ENCODE assay signal across 17 cellular contexts in genomic region chr13:111668451-111668850, GRCh38.
DNase-seq lines count a peak whose midpoint lies in the region; ATAC-seq, FAIRE-seq and TF ChIP-seq lines count a peak whose summit lies in the region.
"Had no signal": no experiment of that assay in that cellular context is flagged by ENCODE, and none has a peak within 500 bp of the region (broad histone marks: within the 10 kb centered on the region; RNA-seq: fewer than 3 reads in every experiment).

No MANE protein-coding gene starts in this region.

- no peaks in the 10 kb centered on the region for H3K4me1 ChIP-seq in heart left ventricle
- H3K4me1 ChIP-seq in lung (ENCODE audit: control insufficient read depth in 2 of 2, insufficient read depth in 2 of 2, low read length in 2 of 2), result no peaks in the 10 kb centered on the region
- H3K4me1 ChIP-seq in testis, result no peaks in the 10 kb centered on the region
- no peaks in the 10 kb centered on the region for H3K4me1 ChIP-seq in BE2C

- H3K27me3 ChIP-seq in heart left ventricle (peaks cover 0 to 9% (median 0%) of the 10 kb centered on the region in 9 donors), lung (ENCODE audit: control insufficient read depth, insufficient read depth) (no peaks in the 10 kb centered on the region), testis (no peaks in the 10 kb centered on the region), BE2C (peaks cover 2% of the 10 kb centered on the region; the same call in 1 of the 2 replicates)

- TF ChIP-seq CTCF in heart left ventricle (IDR thresholded peaks at IDR 0.05), result no peak
- no peak for TF ChIP-seq CTCF in lung (IDR thresholded peaks at IDR 0.05; ENCODE audit: control extremely low read depth, extremely low read depth)
- no peak for TF ChIP-seq CTCF in testis (IDR thresholded peaks at IDR 0.05)
- TF ChIP-seq CTCF in BE2C (IDR thresholded peaks at IDR 0.05; ENCODE audit: low read depth, low read length), result no peak
- no peak for TF ChIP-seq CTCF in D721Med (IDR thresholded peaks at IDR 0.05; ENCODE audit: insufficient read depth, missing control alignments)

- intact Hi-C loops in cardiac septum (cut with DNase I), result no loop called here
- intact Hi-C loops in heart left ventricle (cut with DNase I), result no loop called here
- intact Hi-C loops in testis (cut with DNase I; ENCODE audit: low total_unique reads), result no loop called here

- no peak for ATAC-seq in heart left ventricle
- no peak for ATAC-seq in lung (ENCODE audit: insufficient read depth, low FRiP score)

- TF ChIP-seq POLR2A in heart left ventricle (IDR thresholded peaks at IDR 0.05) (no peak), testis (IDR thresholded peaks at IDR 0.05) (no peak)

- WGBS in heart left ventricle, 4 donors, result 91 to 94% (median 93%) methylated on average over 27 to 30 of the region's 30 CpGs
- 91 to 95% methylated on average over 30 of the region's 30 CpGs for WGBS in lung, 2 donors
- WGBS in testis, 2 donors, result 71 to 73% methylated on average over 30 of the region's 30 CpGs

- H3K27ac ChIP-seq in heart left ventricle (no peak overlapping the region), lung (ENCODE audit: low read depth in 1 of 2, low read length in 1 of 2) (no peak overlapping the region), testis (no peak overlapping the region)
- H3K27ac ChIP-seq: C4-2B, GM23248 had no signal

- H3K4me3 ChIP-seq in heart left ventricle, result no peak overlapping the region
- no peak overlapping the region for H3K4me3 ChIP-seq in lung
- peak overlapping the region; percentile 18 to 36 for H3K4me3 ChIP-seq in testis
- no peak overlapping the region for H3K4me3 ChIP-seq in BE2C (ENCODE audit: low read depth, low read length)
- H3K4me3 ChIP-seq: GM23248 had no signal

- no peak for FAIRE-seq in D721Med (lab: Jason Lieb, UNC)
- FAIRE-seq: A204.1, GM12892, GM19239, H54 had no signal

- H3K36me3 ChIP-seq in heart left ventricle (no peaks in the 10 kb centered on the region), lung (ENCODE audit: control insufficient read depth in 2 of 2, insufficient read depth in 2 of 2, low read length in 2 of 2) (no peaks in the 10 kb centered on the region), testis (ENCODE audit: low read depth, missing control alignments) (no peaks in the 10 kb centered on the region), BE2C (no peaks in the 10 kb centered on the region)

- H3K9me3 ChIP-seq in heart left ventricle (no peaks in the 10 kb centered on the region), lung (ENCODE audit: control insufficient read depth in 2 of 2, insufficient read depth in 1 of 2, low read length in 1 of 2) (peaks cover 0 to 4% of the 10 kb centered on the region in 2 donors), testis (no peaks in the 10 kb centered on the region), BE2C (no peaks in the 10 kb centered on the region)

- peak; percentile 39 for DNase-seq in cardiac septum (ENCODE audit: low spot score)
- no peak for DNase-seq in heart left ventricle
- peak; percentile 25 for DNase-seq in lung (ENCODE audit: low spot score)
- DNase-seq in testis, result no peak
- DNase-seq in NK-92 (lab: John Stamatoyannopoulos, UW; ENCODE audit: unreplicated experiment), result no peak
- no peak for DNase-seq in BE2C
- no peak for DNase-seq in D721Med (ENCODE audit: insufficient read length, low spot score)
- DNase-seq: CD4-positive, alpha-beta memory T cell; DMS153; DND-41; GDM1; GM23248 had no signal

Comparison
In these comparisons a context has a peak if more than half of its experiments do, and no peak if none do; other contexts are left out.
1. DNase-seq: peak in cardiac septum (single experiment) and lung (single experiment); none in heart left ventricle (0 of 5), testis (single experiment), NK-92 (single experiment), BE2C (single experiment) and D721Med (single experiment).
2. H3K4me3 ChIP-seq: peak in testis (2 of 2); none in heart left ventricle (0 of 12), lung (single experiment) and BE2C (single experiment).